8 cellular contexts compared by ENCODE assay signal in the genomic region with DNA sequence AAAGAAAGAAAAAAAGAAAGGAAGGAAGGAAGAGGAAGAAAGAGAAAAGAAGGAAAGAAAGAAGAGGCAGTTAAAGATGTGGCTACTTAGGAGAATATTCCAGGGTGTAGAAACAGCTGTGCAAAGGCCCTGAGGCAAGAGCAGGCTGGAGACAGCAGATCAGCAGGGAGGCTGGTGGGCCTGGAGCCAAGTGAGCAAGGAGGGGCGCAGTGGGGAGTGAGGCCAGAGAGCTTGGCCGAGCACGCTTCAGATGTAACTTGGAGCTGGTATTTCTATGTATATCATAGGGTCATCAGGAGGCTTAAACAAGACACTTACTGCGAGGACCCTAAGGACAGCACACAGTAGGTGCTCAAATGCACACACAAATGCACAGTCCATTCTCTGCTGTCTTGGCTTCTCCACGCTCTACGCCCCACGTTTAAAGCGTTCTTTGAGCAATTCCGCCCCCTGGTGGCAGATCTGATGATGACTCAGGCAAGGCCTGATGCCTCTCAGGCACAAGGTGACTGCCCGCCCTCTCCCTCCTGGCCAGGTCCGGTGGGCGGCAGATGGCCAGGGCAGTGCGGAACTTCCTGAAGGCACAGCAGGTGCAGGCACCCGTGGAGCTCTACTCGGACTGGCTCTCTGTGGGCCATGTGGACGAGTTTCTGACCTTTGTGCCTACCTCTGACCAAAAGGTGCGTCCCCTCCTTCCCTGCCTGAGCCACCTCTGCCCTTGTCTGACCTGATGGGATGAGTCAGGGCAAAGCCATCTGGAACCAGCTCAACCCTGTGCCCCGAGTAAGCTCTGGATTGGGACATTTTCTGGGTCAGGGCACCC. TPM values are rescaled to one million over a fixed set of nuclear protein-coding genes. Genes with fewer than 3 reads are reported as not detected.
DNase-seq lines count a peak whose midpoint lies in the region; ATAC-seq and TF ChIP-seq lines count a peak whose summit lies in the region.

No MANE protein-coding gene starts in this region.

- no peaks in the 10 kb centered on the region for H3K9me3 Mint-ChIP-seq in activated CD4-positive, alpha-beta memory T cell treated with anti-CD3 and anti-CD28 coated beads for 36 hours

- no peaks in the 10 kb centered on the region for H3K27me3 ChIP-seq in BJ (ENCODE audit: control insufficient read depth, insufficient read depth, low read length)

- H3K27me3 Mint-ChIP-seq in activated CD4-positive, alpha-beta memory T cell treated with anti-CD3 and anti-CD28 coated beads for 36 hours = no peaks in the 10 kb centered on the region

- POLR2A ChIA-PET in BJ (lab: Charles Lee) = no interaction called here
- POLR2A ChIA-PET in activated CD4-positive, alpha-beta memory T cell treated with anti-CD3 and anti-CD28 coated beads for 36 hours (lab: Charles Lee) = no interaction called here

- intact Hi-C loops in activated CD4-positive, alpha-beta memory T cell treated with anti-CD3 and anti-CD28 coated beads for 36 hours (cut with micrococcal nuclease) = loop anchor here (1.0 kb wide), 2 partner anchors 112 to 178 kb away; no protein-coding TSS in a partner anchor

- no peak overlapping the region for H3K27ac Mint-ChIP-seq in activated CD4-positive, alpha-beta memory T cell treated with anti-CD3 and anti-CD28 coated beads for 36 hours

- H3K36me3 Mint-ChIP-seq in activated CD4-positive, alpha-beta memory T cell treated with anti-CD3 and anti-CD28 coated beads for 36 hours = no peaks in the 10 kb centered on the region

- peak; percentile 73 for TF ChIP-seq CTCF in BJ (IDR thresholded peaks at IDR 0.05; ENCODE audit: insufficient read depth, low read depth, low read length)

- no peak overlapping the region for H3K4me3 ChIP-seq in BJ (ENCODE audit: low read depth, low read length)

- DNase-seq in BJ (ENCODE audit: low read depth) = peak; percentile 28
- peak; percentile 71 for DNase-seq in HCEC 1CT
- DNase-seq in NCI-H748 treated with DMSO at 0.1 percent for 48 hours (lab: John Stamatoyannopoulos, UW) = peak; percentile 53
- peak; percentile 90 for DNase-seq in activated CD4-positive, alpha-beta memory T cell treated with anti-CD3 and anti-CD28 coated beads for 36 hours
- peak; percentile 91 for DNase-seq in ecto neural progenitor cell (ENCODE audit: low spot score)
- peak; percentile 83 to 87 for DNase-seq in lung microvascular endothelial cell (ENCODE audit: low read depth in 2 of 2)
- DNase-seq in stimulated activated CD8-positive, alpha-beta memory T cell treated with anti-CD3 and anti-CD28 coated beads, Interleukin-15, amount 100 ng/mL, for 1 hour (ENCODE audit: low read depth) = peak; percentile 91

- no peak overlapping the region for H3K4me3 Mint-ChIP-seq in activated CD4-positive, alpha-beta memory T cell treated with anti-CD3 and anti-CD28 coated beads for 36 hours

- no peak for ATAC-seq in HG02678 (IDR thresholded peaks at IDR 0.05; ENCODE audit: unreplicated experiment)

- CTCF ChIA-PET in BJ (lab: Yijun Ruan, JAX) = interaction anchor here (0.6 to 12.4 kb wide), 32 partner anchors 9 to 182 kb away, joined by 3 to 347 read pairs (median 4); partner anchors contain the start of genes PADI2, PADI3 and PADI4
- CTCF ChIA-PET in activated CD4-positive, alpha-beta memory T cell treated with anti-CD3 and anti-CD28 coated beads for 36 hours (lab: Charles Lee) = interaction anchor here (0.6 to 9.3 kb wide), 14 partner anchors 9 to 174 kb away, joined by 3 to 196 read pairs (median 4); partner anchors contain the start of gene PADI3

- H3K4me1 Mint-ChIP-seq in activated CD4-positive, alpha-beta memory T cell treated with anti-CD3 and anti-CD28 coated beads for 36 hours (ENCODE audit: low read depth) = no peaks in the 10 kb centered on the region

- H3K36me3 ChIP-seq in BJ (ENCODE audit: control insufficient read depth, insufficient read depth, low read length) = no peaks in the 10 kb centered on the region

RNA-seq across cellular contexts. Expression of gene PADI3, which starts 11.9 kb away (rescaled TPM):
- not detected in 2 replicates for polyA plus RNA-seq in BJ (2011; rRNA removed)
- polyA minus RNA-seq in BJ (2011; rRNA and poly(A)+ RNA removed) = 0.05 TPM in 1 of 2 replicates, not detected in the other
- not detected for total RNA-seq in activated CD4-positive, alpha-beta memory T cell treated with anti-CD3 and anti-CD28 coated beads for 36 hours
- under 0.01 TPM in 1 of 2 replicates, not detected in the other for total RNA-seq in lung microvascular endothelial cell

RNA-seq across cellular contexts. Expression of gene PADI1, which starts 32.1 kb away (rescaled TPM):
- 0.70 and 0.82 TPM in 2 replicates for polyA plus RNA-seq in BJ (2011; rRNA removed)
- polyA minus RNA-seq in BJ (2011; rRNA and poly(A)+ RNA removed) = 0.21 and 0.76 TPM in 2 replicates
- not detected for total RNA-seq in activated CD4-positive, alpha-beta memory T cell treated with anti-CD3 and anti-CD28 coated beads for 36 hours
- under 0.01 TPM in 1 of 2 replicates, not detected in the other for total RNA-seq in lung microvascular endothelial cell

Comparison
In these comparisons a context has a peak if more than half of its experiments do, and no peak if none do; other contexts are left out.
1. DNase-seq: peak in every context shown above with its lines; median percentile 91 in ecto neural progenitor cell; 91 in stimulated activated CD8-positive, alpha-beta memory T cell treated with anti-CD3 and anti-CD28 coated beads, Interleukin-15, amount 100 ng/mL, for 1 hour; 90 in activated CD4-positive, alpha-beta memory T cell treated with anti-CD3 and anti-CD28 coated beads for 36 hours; 85 in lung microvascular endothelial cell; 71 in HCEC 1CT; 53 in NCI-H748 treated with DMSO at 0.1 percent for 48 hours; 28 in BJ.